In genomic region chr14:21212824-21213223, GRCh38 we compare ENCODE assay signal across 20 cellular contexts. TPM values are rescaled to one million over a fixed set of nuclear protein-coding genes. Genes with fewer than 3 reads are reported as not detected.
"Had no signal": no experiment of that assay in that cellular context is flagged by ENCODE, and none has a peak within 500 bp of the region (broad histone marks: within the 10 kb centered on the region; RNA-seq: fewer than 3 reads in every experiment).

No MANE protein-coding gene starts in this region.

RNA-seq across cellular contexts. Expression of gene OR5AU1, which starts 57.0 kb away (rescaled TPM):
- total RNA-seq: cerebellum; dermis microvascular lymphatic vessel endothelial cell; esophagus mucosa; fibroblast of lung; frontal cortex; glomerular endothelial cell; heart left ventricle; kidney epithelial cell; left colon; left ventricle myocardium superior; lung; mononuclear cell; natural killer cell treated with Interleukin-12 subunit alpha and Interleukin-12 subunit beta and Interleukin-15 and Interleukin-18, amount 100 ng/mL, for 72 hours; occipital lobe; right lobe of liver; thoracic aorta; transverse colon; ureter had no signal
- polyA plus RNA-seq: fibroblast of lung, heart left ventricle, lung, psoas muscle, stomach had no signal
